In genomic region chr1:95127380-95127779, GRCh38 we compare ENCODE assay signal across 23 cellular contexts. TPM values are rescaled to one million over a fixed set of nuclear protein-coding genes. Genes with fewer than 3 reads are reported as not detected.
"Had no signal": no experiment of that assay in that cellular context is flagged by ENCODE, and none has a peak within 500 bp of the region (broad histone marks: within the 10 kb centered on the region; RNA-seq: fewer than 3 reads in every experiment).

No MANE protein-coding gene starts in this region.

- ATAC-seq: activated CD8-positive, alpha-beta memory T cell treated with anti-CD3 and anti-CD28 coated beads, Interleukin-2, amount 10 ng/mL, durations not matched to agents 7 days and 5 days; activated T-cell treated with anti-CD3 and anti-CD28 coated beads, Interleukin-2, amount 50 U/mL, for 4 hours; PC-3; SK-N-SH treated with all-trans-retinoic acid at 6 μM for 48 hours had no signal

- H3K27me3 Mint-ChIP-seq: brain had no signal

- H3K4me1 Mint-ChIP-seq: activated B cell treated with CpG ODN at 0.5 μM for 24 hours; activated CD4-positive, alpha-beta T cell treated with anti-CD3 and anti-CD28 coated beads, Interleukin-2, amount 10 ng/mL, durations not matched to agents 24 days and 14 days; brain; central memory CD8-positive, alpha-beta T cell had no signal

- H3K4me3 Mint-ChIP-seq: activated B cell treated with CpG ODN at 0.5 μM for 24 hours; activated CD4-positive, alpha-beta T cell treated with anti-CD3 and anti-CD28 coated beads, Interleukin-2, amount 10 ng/mL, durations not matched to agents 24 days and 14 days; activated CD8-positive, alpha-beta memory T cell treated with anti-CD3 and anti-CD28 coated beads, Interleukin-2, amount 10 ng/mL, durations not matched to agents 7 days and 5 days; activated naive CD8-positive, alpha-beta T cell; activated T-cell treated with anti-CD3 and anti-CD28 coated beads, Interleukin-2, amount 50 U/mL, for 4 hours; brain; central memory CD8-positive, alpha-beta T cell had no signal

- H3K36me3 Mint-ChIP-seq: activated CD8-positive, alpha-beta memory T cell treated with anti-CD3 and anti-CD28 coated beads, Interleukin-2, amount 10 ng/mL, durations not matched to agents 7 days and 5 days; brain had no signal

- H3K27ac Mint-ChIP-seq: activated B cell treated with CpG ODN at 0.5 μM for 24 hours; activated CD4-positive, alpha-beta T cell treated with anti-CD3 and anti-CD28 coated beads, Interleukin-2, amount 10 ng/mL, durations not matched to agents 24 days and 14 days; activated CD8-positive, alpha-beta memory T cell treated with anti-CD3 and anti-CD28 coated beads, Interleukin-2, amount 10 ng/mL, durations not matched to agents 7 days and 5 days; activated naive CD8-positive, alpha-beta T cell; brain had no signal

- DNase-seq: activated B cell treated with CpG ODN at 0.5 μM for 24 hours; activated CD4-positive, alpha-beta T cell treated with anti-CD3 and anti-CD28 coated beads for 1 hour; activated CD4-positive, alpha-beta T cell treated with anti-CD3 and anti-CD28 coated beads, Interleukin-2, amount 10 ng/mL, durations not matched to agents 24 days and 14 days; activated CD4-positive, alpha-beta T cell treated with anti-CD3 and anti-CD28 coated beads, Interleukin-2, amount 50 U/mL, for 48 hours; activated CD8-positive, alpha-beta memory T cell treated with anti-CD3 and anti-CD28 coated beads, Interleukin-2, amount 10 ng/mL, durations not matched to agents 7 days and 5 days; activated effector memory CD4-positive, alpha-beta T cell treated with anti-CD3 and anti-CD28 coated beads, Interleukin-2, amount 50 U/mL, for 16 hours; activated naive CD4-positive, alpha-beta T cell treated with Interleukin-2 at 50 U/mL for 16 hours; activated T-cell treated with anti-CD3 and anti-CD28 coated beads, Interleukin-2, amount 50 U/mL, for 4 hours; amygdala; Karpas-422; NCI-H2081; NCI-H345; NCI-H510A treated with DMSO at 0.1 percent for 48 hours; NCI-H69; PC-3; SHP77; SW 1271; T-helper 9 cell had no signal

- H3K9me3 Mint-ChIP-seq: activated B cell treated with CpG ODN at 0.5 μM for 24 hours; activated CD4-positive, alpha-beta T cell treated with anti-CD3 and anti-CD28 coated beads, Interleukin-2, amount 10 ng/mL, durations not matched to agents 24 days and 14 days; activated T-cell treated with anti-CD3 and anti-CD28 coated beads, Interleukin-2, amount 50 U/mL, for 4 hours; brain; central memory CD8-positive, alpha-beta T cell had no signal

RNA-seq across cellular contexts. Expression of gene TLCD4, which starts 10.2 kb away (rescaled TPM):
- total RNA-seq: activated CD4-positive, alpha-beta T cell treated with anti-CD3 and anti-CD28 coated beads, Interleukin-2, amount 10 ng/mL, durations not matched to agents 24 days and 14 days; activated CD8-positive, alpha-beta memory T cell treated with anti-CD3 and anti-CD28 coated beads, Interleukin-2, amount 10 ng/mL, durations not matched to agents 7 days and 5 days; T-helper 1 cell treated with Interleukin-12 subunit alpha and Interleukin-12 subunit beta and Interleukin-4 antibody, amounts not matched to agents 30 ng/mL and 1 ng/mL, for 36 hours had no signal
